23 cellular contexts compared by ENCODE assay signal in the genomic region with DNA sequence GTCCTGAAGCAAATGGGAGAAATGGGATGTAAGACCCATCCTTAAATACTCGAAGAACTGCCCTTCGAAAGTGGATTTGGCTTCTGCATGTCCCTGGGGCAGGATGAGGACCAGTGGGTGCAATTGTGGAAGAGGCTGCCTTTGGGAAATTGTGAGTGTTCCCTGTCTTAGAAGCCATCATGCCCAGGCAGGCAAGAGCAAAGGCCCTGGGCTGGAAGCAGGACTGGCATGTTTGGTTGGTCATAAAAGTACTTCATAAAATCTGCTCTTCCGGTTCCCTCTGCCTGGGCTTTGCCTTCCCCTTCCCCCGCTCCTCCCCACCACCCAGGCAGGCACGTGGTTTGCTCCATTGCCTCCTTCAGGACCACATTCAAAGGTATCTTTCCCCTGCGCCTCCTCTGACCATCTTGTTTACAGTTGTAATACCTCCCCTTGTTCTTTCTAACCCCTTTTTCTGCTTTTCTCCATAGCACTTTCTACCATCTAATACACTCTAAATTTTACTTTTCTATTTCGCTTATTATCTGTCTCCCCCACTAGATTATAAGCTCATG.
"Had no signal": no experiment of that assay in that cellular context is flagged by ENCODE, and none has a peak within 500 bp of the region (broad histone marks: within the 10 kb centered on the region; RNA-seq: fewer than 3 reads in every experiment).

No MANE protein-coding gene starts in this region.

- H3K4me1 ChIP-seq: breast epithelium had no signal

- H3K36me3 ChIP-seq: breast epithelium had no signal

- H3K9me3 Mint-ChIP-seq: activated CD8-positive, alpha-beta T cell treated with anti-CD3 and anti-CD28 coated beads for 36 hours; T-cell had no signal

- H3K4me1 Mint-ChIP-seq: T-cell had no signal

- H3K4me3 ChIP-seq: breast epithelium, SK-N-MC had no signal

- H3K27ac ChIP-seq: breast epithelium, SK-N-MC had no signal

- H3K27ac Mint-ChIP-seq: activated CD8-positive, alpha-beta T cell treated with anti-CD3 and anti-CD28 coated beads for 36 hours; activated T-cell treated with anti-CD3 and anti-CD28 coated beads, Interleukin-2, amount 50 U/mL, for 72 hours; activated T-helper 2 cell treated with anti-CD3 and anti-CD28 coated beads, Interferon-gamma antibody, Interleukin-2, Interleukin-4, amounts not matched to agents 10 μg/mL and 5 μg/mL and 100 μg/mL, durations not matched to agents 14 hours and 24 hours and 36 hours; T-cell had no signal

- H3K27me3 ChIP-seq: breast epithelium had no signal

- H3K4me3 Mint-ChIP-seq: activated CD8-positive, alpha-beta T cell treated with anti-CD3 and anti-CD28 coated beads for 36 hours; activated T-cell treated with anti-CD3 and anti-CD28 coated beads, Interleukin-2, amount 50 U/mL, for 72 hours; T-cell had no signal

- H3K36me3 Mint-ChIP-seq: T-cell had no signal

- ATAC-seq: activated CD8-positive, alpha-beta T cell treated with anti-CD3 and anti-CD28 coated beads for 36 hours; activated T-cell treated with anti-CD3 and anti-CD28 coated beads, Interleukin-2, amount 50 U/mL, for 72 hours; Right ventricle myocardium inferior; T-cell had no signal

- DNase-seq: activated CD4-positive, CD25-positive, alpha-beta regulatory T cell; activated CD8-positive, alpha-beta memory T cell treated with anti-CD3 and anti-CD28 coated beads, Interleukin-2, amount 50 U/mL, for 4 hours; activated CD8-positive, alpha-beta T cell treated with anti-CD3 and anti-CD28 coated beads for 36 hours; activated gamma-delta T cell treated with Interleukin-2 at 50 U/mL for 16 hours; activated naive CD4-positive, alpha-beta T cell treated with anti-CD3 and anti-CD28 coated beads, Interleukin-2, amount 50 U/mL, for 16 hours; activated T-cell treated with anti-CD3 and anti-CD28 coated beads, Interleukin-2, amount 50 U/mL, for 72 hours; aorta; caudate nucleus; KG1; NCI-H1092; NCI-H1417; NCI-H1694; NCI-H2029; NCI-H524 treated with DMSO at 0.1 percent for 48 hours; NCI-H82; RPMI8226; T-cell; T-helper 2 cell; T1000 had no signal
